ENCODE assay signal across 1 cellular context in the genomic region with DNA sequence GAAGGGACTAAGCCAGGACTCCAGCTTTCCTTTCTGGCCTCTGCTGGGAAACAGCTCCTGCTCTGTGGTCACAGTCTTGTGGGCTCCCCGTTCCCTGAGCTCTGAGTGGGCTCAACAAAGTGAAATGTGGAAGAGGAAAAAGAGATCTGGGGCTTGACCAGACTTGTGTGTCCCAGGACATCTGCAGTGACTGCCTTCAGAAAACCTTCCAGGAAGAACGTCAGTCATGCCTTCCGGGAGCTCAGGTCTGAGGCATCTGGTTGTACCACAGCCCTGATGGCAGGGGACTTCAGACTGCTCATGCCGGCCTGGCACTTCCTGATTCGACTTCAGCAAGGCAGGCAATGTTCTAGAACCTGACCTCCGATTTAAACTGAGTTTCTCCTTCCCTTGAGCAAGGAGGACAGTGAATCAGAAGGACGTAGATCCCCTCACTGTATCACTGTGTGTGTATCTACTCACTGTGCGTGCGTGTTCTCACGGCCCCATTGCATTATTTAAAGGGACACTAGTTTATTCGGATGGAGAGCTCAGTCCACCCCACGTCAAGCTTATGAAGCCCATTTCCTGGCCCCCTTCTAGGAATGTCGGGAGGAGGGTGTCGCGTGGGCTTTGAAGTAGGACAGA.
TF ChIP-seq lines count a peak whose summit lies in the region.

No MANE protein-coding gene starts in this region.

TF ChIP-seq in WTC11, 78 proteins besides CTCF, POLR2A, EP300 and RAD21 (continued from another document):
- TF ChIP-seq, protein P1, sequence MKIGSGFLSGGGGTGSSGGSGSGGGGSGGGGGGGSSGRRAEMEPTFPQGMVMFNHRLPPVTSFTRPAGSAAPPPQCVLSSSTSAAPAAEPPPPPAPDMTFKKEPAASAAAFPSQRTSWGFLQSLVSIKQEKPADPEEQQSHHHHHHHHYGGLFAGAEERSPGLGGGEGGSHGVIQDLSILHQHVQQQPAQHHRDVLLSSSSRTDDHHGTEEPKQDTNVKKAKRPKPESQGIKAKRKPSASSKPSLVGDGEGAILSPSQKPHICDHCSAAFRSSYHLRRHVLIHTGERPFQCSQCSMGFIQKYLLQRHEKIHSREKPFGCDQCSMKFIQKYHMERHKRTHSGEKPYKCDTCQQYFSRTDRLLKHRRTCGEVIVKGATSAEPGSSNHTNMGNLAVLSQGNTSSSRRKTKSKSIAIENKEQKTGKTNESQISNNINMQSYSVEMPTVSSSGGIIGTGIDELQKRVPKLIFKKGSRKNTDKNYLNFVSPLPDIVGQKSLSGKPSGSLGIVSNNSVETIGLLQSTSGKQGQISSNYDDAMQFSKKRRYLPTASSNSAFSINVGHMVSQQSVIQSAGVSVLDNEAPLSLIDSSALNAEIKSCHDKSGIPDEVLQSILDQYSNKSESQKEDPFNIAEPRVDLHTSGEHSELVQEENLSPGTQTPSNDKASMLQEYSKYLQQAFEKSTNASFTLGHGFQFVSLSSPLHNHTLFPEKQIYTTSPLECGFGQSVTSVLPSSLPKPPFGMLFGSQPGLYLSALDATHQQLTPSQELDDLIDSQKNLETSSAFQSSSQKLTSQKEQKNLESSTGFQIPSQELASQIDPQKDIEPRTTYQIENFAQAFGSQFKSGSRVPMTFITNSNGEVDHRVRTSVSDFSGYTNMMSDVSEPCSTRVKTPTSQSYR (CRISPR knock-in tag; IDR thresholded peaks at IDR 0.05) = no peak
TF ChIP-seq in WTC11: peak in this region for 0.
